7 cellular contexts compared by ENCODE assay signal in genomic region chr11:49326651-49327050, GRCh38.
DNase-seq lines count a peak whose midpoint lies in the region; ATAC-seq, FAIRE-seq and TF ChIP-seq lines count a peak whose summit lies in the region.
"Not testable (repeated sequence)": the region's sequence is repeated elsewhere in the genome, so short reads cannot be mapped to it uniquely, and the experiment has no call there.

No MANE protein-coding gene starts in this region.

- H3K27me3 Mint-ChIP-seq in GM23338 (ENCODE audit: insufficient read depth, low read depth, poor library complexity) = not testable (repeated sequence)

- H3K4me1 ChIP-seq in GM23338 (ENCODE audit: insufficient read depth) = peaks cover 14% of the 10 kb centered on the region; the same call in 1 of the 2 replicates
- H3K4me1 ChIP-seq in HUES6 (ENCODE audit: control insufficient read depth, insufficient read depth, low read length); hepatocyte (ENCODE audit: insufficient read depth): not testable (repeated sequence)
- H3K4me1 ChIP-seq in endothelial cell of umbilical vein (ENCODE audit: control insufficient read depth, extremely low read depth, insufficient read depth, low read length) = peaks cover 16% of the 10 kb centered on the region
- peaks cover 0 to 45% (median 11%) of the 10 kb centered on the region in 4 donors for H3K4me1 ChIP-seq in tibial artery

- H3K4me1 Mint-ChIP-seq in GM23338 = peaks cover 21% of the 10 kb centered on the region

- peak overlapping the region; percentile 88 for H2AFZ ChIP-seq in GM23338
- H2AFZ ChIP-seq in endothelial cell of umbilical vein (ENCODE audit: low read depth, low read length); hepatocyte: not testable (repeated sequence)

- not testable (repeated sequence) for H3K36me3 ChIP-seq in GM23338 (ENCODE audit: insufficient read depth); HUES6 (ENCODE audit: control insufficient read depth, insufficient read depth, low read length); bronchial epithelial cell (ENCODE audit: control insufficient read depth, insufficient read depth, low read length); endothelial cell of umbilical vein (ENCODE audit: control insufficient read depth in 2 of 2, extremely low read depth in 1 of 2, insufficient read depth in 2 of 2, low read length in 2 of 2); hepatocyte (replicated peaks; ENCODE audit: insufficient read depth, low read depth); tibial artery

- H3K27me3 ChIP-seq in GM23338 (ENCODE audit: insufficient read depth); HUES6 (ENCODE audit: control insufficient read depth, insufficient read depth, low read length); bronchial epithelial cell (ENCODE audit: control insufficient read depth, insufficient read depth, low read length); endothelial cell of umbilical vein (ENCODE audit: control insufficient read depth in 2 of 2, insufficient read depth in 2 of 2, low read length in 2 of 2); hepatocyte; tibial artery: not testable (repeated sequence)

- not testable (repeated sequence) for BruUV-seq in endothelial cell of umbilical vein (replicated peaks; lab: Mats Ljungman, UMichigan)

- H3K4me2 ChIP-seq in GM23338, hepatocyte: not testable (repeated sequence)
- peak overlapping the region; percentile 46 for H3K4me2 ChIP-seq in endothelial cell of umbilical vein (ENCODE audit: insufficient read depth, low read length)

- dilution Hi-C loops in endothelial cell of umbilical vein (cut with MboI; ENCODE audit: extremely low pct_ligation_motif_present, low sequenced_read_pairs) = not testable (repeated sequence)

- H4K20me1 ChIP-seq in GM23338 (replicated peaks; ENCODE audit: insufficient read depth); endothelial cell of umbilical vein (replicated peaks; ENCODE audit: control insufficient read depth, extremely low read depth, insufficient read depth, low read length); hepatocyte (ENCODE audit: insufficient read depth, poor library complexity, severe bottlenecking): not testable (repeated sequence)

- 39% methylated on average over 3 of the region's 3 CpGs for WGBS in hepatocyte (ENCODE audit: low lambda C conversion rate, missing lambda C conversion rate)

- not testable (repeated sequence) for FAIRE-seq in bronchial epithelial cell (lab: Jason Lieb, UNC)
- FAIRE-seq in endothelial cell of umbilical vein (lab: Jason Lieb, UNC) = peak; percentile 64

- H3K27ac ChIP-seq in GM23338 (ENCODE audit: low read depth); HUES6 (ENCODE audit: low read depth, low read length); hepatocyte: not testable (repeated sequence)
- H3K27ac ChIP-seq in endothelial cell of umbilical vein (ENCODE audit: insufficient read depth, low read depth, low read length) (peak overlapping the region; percentile 32), tibial artery (peak overlapping the region; percentile 22 to 28)

- not testable (repeated sequence) for H3K27ac Mint-ChIP-seq in GM23338

- H3K9me3 ChIP-seq in HUES6 (ENCODE audit: control insufficient read depth, insufficient read depth, low read depth, low read length) = peaks cover 18% of the 10 kb centered on the region; the same call in 1 of the 2 replicates
- H3K9me3 ChIP-seq in endothelial cell of umbilical vein (replicated peaks; ENCODE audit: control insufficient read depth, insufficient read depth, low read length); hepatocyte (ENCODE audit: low read depth); tibial artery: not testable (repeated sequence)

- CTCF ChIA-PET in endothelial cell of umbilical vein (lab: Charles Lee) = interaction anchor here (0.8 to 1.3 kb wide), 2 partner anchors 25 to 93 kb away, joined by 3 to 4 read pairs; no protein-coding TSS in a partner anchor

- intact Hi-C loops in endothelial cell of umbilical vein (cut with micrococcal nuclease) = loop anchor here (2.0 to 5.0 kb wide), 2 partner anchors 41 to 94 kb away; no protein-coding TSS in a partner anchor
- intact Hi-C loops in tibial artery (cut with DNase I; ENCODE audit: low total_unique reads) = not testable (repeated sequence)

- H3F3A ChIP-seq in GM23338 (replicated peaks; ENCODE audit: low read depth) = not testable (repeated sequence)

- H3K9me1 ChIP-seq in endothelial cell of umbilical vein (replicated peaks; ENCODE audit: control insufficient read depth, extremely low read depth, insufficient read depth, low read length) = not testable (repeated sequence)

- not testable (repeated sequence) for H3K4me3 Mint-ChIP-seq in GM23338

- H3K4me3 ChIP-seq in GM23338; HUES6 (ENCODE audit: low read depth, low read length); bronchial epithelial cell (ENCODE audit: low read depth, low read length); endothelial cell of umbilical vein (replicated peaks in 1 of 3; ENCODE audit: insufficient read depth in 1 of 3, low read depth in 1 of 3, low read length in 3 of 3); hepatocyte; tibial artery: not testable (repeated sequence)

- H3K9ac ChIP-seq in HUES6 (ENCODE audit: low read length) = peak overlapping the region; percentile 3
- not testable (repeated sequence) for H3K9ac ChIP-seq in endothelial cell of umbilical vein (replicated peaks; ENCODE audit: extremely low read depth, insufficient read depth, low read length)

- H3K9me2 ChIP-seq in GM23338 (ENCODE audit: insufficient read depth); hepatocyte (replicated peaks; ENCODE audit: insufficient read depth): not testable (repeated sequence)

- TF ChIP-seq POLR2A in endothelial cell of umbilical vein (IDR thresholded peaks at IDR 0.05; ENCODE audit: low read depth, low read length) = not testable (repeated sequence)

- not testable (repeated sequence) for TF ChIP-seq CTCF in GM23338 (conservative IDR thresholded peaks at IDR 0.05; ENCODE audit: low read depth in 2 of 2); bronchial epithelial cell (IDR thresholded peaks at IDR 0.05; ENCODE audit: insufficient read depth, low read length, severe bottlenecking); endothelial cell of umbilical vein (IDR thresholded peaks at IDR 0.05; ENCODE audit: extremely low read depth in 1 of 2, insufficient read depth in 1 of 2, low read depth in 1 of 2, low read length in 2 of 2); hepatocyte (IDR thresholded peaks at IDR 0.05; ENCODE audit: poor library complexity); tibial artery (IDR thresholded peaks at IDR 0.05)

- H3K36me3 Mint-ChIP-seq in GM23338 (ENCODE audit: low read depth) = not testable (repeated sequence)

- peak; percentile 31 for DNase-seq in GM23338 (ENCODE audit: low spot score)
- peak; percentile 1 for DNase-seq in bronchial epithelial cell (ENCODE audit: low read depth)
- peak; percentile 67 for DNase-seq in endothelial cell of umbilical vein (ENCODE audit: low read depth, low spot score)
- DNase-seq in hepatocyte (ENCODE audit: low spot score) = peak; percentile 4
- DNase-seq in tibial artery = not testable (repeated sequence)

- not testable (repeated sequence) for ATAC-seq in GM23338
- peak; percentile 41 for ATAC-seq in esophagus mucosa

- H3K79me2 ChIP-seq in GM23338 (replicated peaks; ENCODE audit: insufficient read depth); endothelial cell of umbilical vein (ENCODE audit: control insufficient read depth, insufficient read depth, low read length); hepatocyte: not testable (repeated sequence)

- POLR2A ChIA-PET in endothelial cell of umbilical vein (lab: Charles Lee) = interaction anchor here (0.6 kb wide), 1 partner anchor 1156 kb away, joined by 5 read pairs; no protein-coding TSS in a partner anchor

- H3K9me3 Mint-ChIP-seq in GM23338 = peaks cover 11% of the 10 kb centered on the region; the same call in 1 of the 3 replicates
